ENCODE assay signal across 13 cellular contexts in genomic region chr17:56897646-56898424, GRCh38. TPM values are rescaled to one million over a fixed set of nuclear protein-coding genes. Genes with fewer than 3 reads are reported as not detected.
DNase-seq lines count a peak whose midpoint lies in the region; ATAC-seq and TF ChIP-seq lines count a peak whose summit lies in the region.
"Had no signal": no experiment of that assay in that cellular context is flagged by ENCODE, and none has a peak within 500 bp of the region (broad histone marks: within the 10 kb centered on the region; RNA-seq: fewer than 3 reads in every experiment).

No MANE protein-coding gene starts in this region.

- no peak overlapping the region for H3K4me3 Mint-ChIP-seq in activated CD8-positive, alpha-beta T cell treated with anti-CD3 and anti-CD28 coated beads for 36 hours
- H3K4me3 Mint-ChIP-seq in activated CD8-positive, alpha-beta T cell treated with anti-CD3 and anti-CD28 coated beads, Interleukin-2, amount 10 ng/mL, durations not matched to agents 7 days and 5 days = no peak overlapping the region
- no peak overlapping the region for H3K4me3 Mint-ChIP-seq in neural crest cell
- H3K4me3 Mint-ChIP-seq: activated CD4-positive, alpha-beta memory T cell treated with anti-CD3 and anti-CD28 coated beads for 36 hours; HFFc6 had no signal

- intact Hi-C loops in activated CD8-positive, alpha-beta T cell treated with anti-CD3 and anti-CD28 coated beads for 36 hours (cut with micrococcal nuclease) = no loop called here

- ATAC-seq in activated CD8-positive, alpha-beta T cell treated with anti-CD3 and anti-CD28 coated beads for 36 hours = no peak
- no peak for ATAC-seq in activated CD8-positive, alpha-beta T cell treated with anti-CD3 and anti-CD28 coated beads, Interleukin-2, amount 10 ng/mL, durations not matched to agents 7 days and 5 days
- peak; percentile 63 for ATAC-seq in GM21529 (IDR thresholded peaks at IDR 0.05; ENCODE audit: unreplicated experiment)
- ATAC-seq: SK-N-SH treated with all-trans-retinoic acid at 6 μM for 48 hours had no signal

- H3K9me3 Mint-ChIP-seq in activated CD8-positive, alpha-beta T cell treated with anti-CD3 and anti-CD28 coated beads for 36 hours = no peaks in the 10 kb centered on the region
- H3K9me3 Mint-ChIP-seq in activated CD8-positive, alpha-beta T cell treated with anti-CD3 and anti-CD28 coated beads, Interleukin-2, amount 10 ng/mL, durations not matched to agents 7 days and 5 days (ENCODE audit: insufficient read depth) = no peaks in the 10 kb centered on the region
- no peaks in the 10 kb centered on the region for H3K9me3 Mint-ChIP-seq in neural crest cell
- H3K9me3 Mint-ChIP-seq: activated CD4-positive, alpha-beta memory T cell treated with anti-CD3 and anti-CD28 coated beads for 36 hours; HFFc6 had no signal

- no peak overlapping the region for H3K9ac ChIP-seq in OCI-LY3 (ENCODE audit: low read length)

- no peak overlapping the region for H3K27ac ChIP-seq in OCI-LY3 (ENCODE audit: low read length)

- peak overlapping the region; percentile 33; the same call in 1 of the 2 replicates for H3K4me2 ChIP-seq in OCI-LY3 (ENCODE audit: low read length)

- peaks cover 21% of the 10 kb centered on the region for H3K4me1 ChIP-seq in OCI-LY3 (ENCODE audit: low read length)

- H3K9me3 ChIP-seq in OCI-LY3 (ENCODE audit: insufficient read depth, low read length) = no peaks in the 10 kb centered on the region

- CTCF ChIA-PET in activated CD8-positive, alpha-beta T cell treated with anti-CD3 and anti-CD28 coated beads for 36 hours (lab: Charles Lee) = no interaction called here
- CTCF ChIA-PET in activated CD8-positive, alpha-beta T cell treated with anti-CD3 and anti-CD28 coated beads, Interleukin-2, amount 10 ng/mL, durations not matched to agents 7 days and 5 days (lab: Charles Lee) = no interaction called here

- H3K27me3 Mint-ChIP-seq in activated CD8-positive, alpha-beta T cell treated with anti-CD3 and anti-CD28 coated beads for 36 hours = no peaks in the 10 kb centered on the region
- no peaks in the 10 kb centered on the region for H3K27me3 Mint-ChIP-seq in activated CD8-positive, alpha-beta T cell treated with anti-CD3 and anti-CD28 coated beads, Interleukin-2, amount 10 ng/mL, durations not matched to agents 7 days and 5 days (ENCODE audit: low read depth)
- H3K27me3 Mint-ChIP-seq in neural crest cell (ENCODE audit: low read depth) = no peaks in the 10 kb centered on the region
- H3K27me3 Mint-ChIP-seq: activated CD4-positive, alpha-beta memory T cell treated with anti-CD3 and anti-CD28 coated beads for 36 hours had no signal

- no peak for TF ChIP-seq CTCF in activated CD8-positive, alpha-beta T cell treated with anti-CD3 and anti-CD28 coated beads for 36 hours (IDR thresholded peaks at IDR 0.05)
- TF ChIP-seq CTCF in OCI-LY3 (IDR thresholded peaks at IDR 0.05; ENCODE audit: low read depth, low read length) (no peak), neural crest cell (conservative IDR thresholded peaks at IDR 0.05) (no peak)

- H3K27ac Mint-ChIP-seq in activated CD8-positive, alpha-beta T cell treated with anti-CD3 and anti-CD28 coated beads for 36 hours = peak overlapping the region; percentile 12
- H3K27ac Mint-ChIP-seq in activated CD8-positive, alpha-beta T cell treated with anti-CD3 and anti-CD28 coated beads, Interleukin-2, amount 10 ng/mL, durations not matched to agents 7 days and 5 days = no peak overlapping the region
- peak overlapping the region; percentile 45 for H3K27ac Mint-ChIP-seq in neural crest cell (ENCODE audit: unreplicated experiment)
- H3K27ac Mint-ChIP-seq: activated CD4-positive, alpha-beta memory T cell treated with anti-CD3 and anti-CD28 coated beads for 36 hours; HFFc6 had no signal

- H3K27me3 ChIP-seq in OCI-LY3 (ENCODE audit: low read depth, low read length) = no peaks in the 10 kb centered on the region

- H2AFZ ChIP-seq in OCI-LY3 (ENCODE audit: low read depth, low read length) = no peak overlapping the region

- peaks cover 2% of the 10 kb centered on the region for H3K4me1 Mint-ChIP-seq in activated CD8-positive, alpha-beta T cell treated with anti-CD3 and anti-CD28 coated beads for 36 hours (ENCODE audit: low read depth)
- H3K4me1 Mint-ChIP-seq in activated CD8-positive, alpha-beta T cell treated with anti-CD3 and anti-CD28 coated beads, Interleukin-2, amount 10 ng/mL, durations not matched to agents 7 days and 5 days (ENCODE audit: low read depth) = peaks cover 20% of the 10 kb centered on the region
- H3K4me1 Mint-ChIP-seq in neural crest cell = peaks cover 7% of the 10 kb centered on the region

- POLR2A ChIA-PET in activated CD8-positive, alpha-beta T cell treated with anti-CD3 and anti-CD28 coated beads for 36 hours (lab: Charles Lee) = no interaction called here
- POLR2A ChIA-PET in activated CD8-positive, alpha-beta T cell treated with anti-CD3 and anti-CD28 coated beads, Interleukin-2, amount 10 ng/mL, durations not matched to agents 7 days and 5 days (lab: Charles Lee) = interaction anchor here (2.9 kb wide), 1 partner anchor 16 kb away, joined by 11 read pairs; the partner anchor contains the start of gene TRIM25

- DNase-seq in activated CD8-positive, alpha-beta T cell treated with anti-CD3 and anti-CD28 coated beads for 36 hours = no peak
- DNase-seq in activated CD8-positive, alpha-beta T cell treated with anti-CD3 and anti-CD28 coated beads, Interleukin-2, amount 10 ng/mL, durations not matched to agents 7 days and 5 days = no peak
- DNase-seq in neural crest cell (ENCODE audit: low read depth, low spot score) (no peak), NCI-H1105 (lab: John Stamatoyannopoulos, UW) (no peak), pons (ENCODE audit: low spot score) (no peak), iPS-NIHi7 (ENCODE audit: extremely low spot score) (no peak)
- DNase-seq: activated CD4-positive, alpha-beta memory T cell treated with anti-CD3 and anti-CD28 coated beads for 36 hours; DMS79; HFFc6; NCI-H1092 had no signal

- H4K20me1 ChIP-seq in OCI-LY3 (ENCODE audit: insufficient read depth, low read length) = peaks cover 36% of the 10 kb centered on the region

- H3K79me2 ChIP-seq in OCI-LY3 (ENCODE audit: low read length) = no peaks in the 10 kb centered on the region

- peaks cover 63% of the 10 kb centered on the region for H3K36me3 Mint-ChIP-seq in activated CD8-positive, alpha-beta T cell treated with anti-CD3 and anti-CD28 coated beads for 36 hours (ENCODE audit: low read depth)
- H3K36me3 Mint-ChIP-seq in activated CD8-positive, alpha-beta T cell treated with anti-CD3 and anti-CD28 coated beads, Interleukin-2, amount 10 ng/mL, durations not matched to agents 7 days and 5 days (ENCODE audit: low read depth) = peaks cover 90% of the 10 kb centered on the region
- peaks cover 15% of the 10 kb centered on the region for H3K36me3 Mint-ChIP-seq in neural crest cell (ENCODE audit: low read depth)

- H3K36me3 ChIP-seq in OCI-LY3 (replicated peaks; ENCODE audit: low read depth, low read length) = peaks cover 63% of the 10 kb centered on the region

- H3K4me3 ChIP-seq in OCI-LY3 (ENCODE audit: low read length) = no peak overlapping the region

RNA-seq across cellular contexts. Expression of gene TRIM25, which starts 16.0 kb away (rescaled TPM):
- 10 to 100 TPM; 94.2 to 95.6 TPM for total RNA-seq in activated CD8-positive, alpha-beta T cell treated with anti-CD3 and anti-CD28 coated beads for 36 hours
- 100 to 1,000 TPM; 131 to 142 TPM for total RNA-seq in activated CD8-positive, alpha-beta T cell treated with anti-CD3 and anti-CD28 coated beads, Interleukin-2, amount 10 ng/mL, durations not matched to agents 7 days and 5 days
- total RNA-seq in neural crest cell = 25.6 and 28.7 TPM in 2 replicates
